Comparison of ENCODE assay signal across 19 cellular contexts in genomic region chr11:1793091-1793490, GRCh38. TPM values are rescaled to one million over a fixed set of nuclear protein-coding genes. Genes with fewer than 3 reads are reported as not detected.
"Had no signal": no experiment of that assay in that cellular context is flagged by ENCODE, and none has a peak within 500 bp of the region (broad histone marks: within the 10 kb centered on the region; RNA-seq: fewer than 3 reads in every experiment).

No MANE protein-coding gene starts in this region.

- H3K27ac Mint-ChIP-seq: T-helper 2 cell treated with Interferon-gamma antibody and Interleukin-4, amounts not matched to agents 5 μg/mL and 100 μg/mL, for 36 hours had no signal

- H3K27me3 ChIP-seq: adrenal gland, body of pancreas had no signal

- ATAC-seq: activated T-cell treated with anti-CD3 and anti-CD28 coated beads, Interleukin-2, amount 50 U/mL, for 72 hours; body of pancreas; naive thymus-derived CD4-positive, alpha-beta T cell; psoas muscle; sciatic nerve had no signal

- H3K9me3 ChIP-seq: adrenal gland, body of pancreas, psoas muscle, stomach, thoracic aorta had no signal

- FAIRE-seq: urothelium cell line had no signal

- H3K27ac ChIP-seq: adrenal gland, body of pancreas, psoas muscle, stomach, thoracic aorta had no signal

- H3K9me3 Mint-ChIP-seq: activated T-cell treated with anti-CD3 and anti-CD28 coated beads, Interleukin-2, amount 50 U/mL, for 72 hours; dendritic cell treated with granulocyte-macrophage colony-stimulating factor and Interleukin-4, amounts not matched to agents 40 ng/mL and 50 ng/mL, for 4 days had no signal

- DNase-seq: activated CD4-positive, alpha-beta T cell treated with anti-CD3 and anti-CD28 coated beads, Interleukin-2, amount 50 U/mL, for 1 hour; activated T-cell treated with anti-CD3 and anti-CD28 coated beads, Interleukin-2, amount 50 U/mL, for 72 hours; body of pancreas; erythroblast; foreskin fibroblast; naive thymus-derived CD4-positive, alpha-beta T cell; occipital lobe; psoas muscle; stimulated activated CD4-positive, alpha-beta T cell treated with anti-CD3 and anti-CD28 coated beads, Interleukin-2, amount 100 ng/mL, for 48 hours; stomach; SW 1271 had no signal

- H3K4me3 ChIP-seq: adrenal gland, body of pancreas, psoas muscle, stomach, thoracic aorta had no signal

- H3K4me1 ChIP-seq: adrenal gland, body of pancreas, psoas muscle had no signal

RNA-seq across cellular contexts. Expression of gene SYT8, which starts 41.7 kb away (rescaled TPM):
- total RNA-seq: activated T-cell treated with anti-CD3 and anti-CD28 coated beads, Interleukin-2, amount 50 U/mL, for 72 hours; lung microvascular endothelial cell; mononuclear cell; naive thymus-derived CD4-positive, alpha-beta T cell; occipital lobe had no signal
- polyA plus RNA-seq: naive thymus-derived CD4-positive, alpha-beta T cell had no signal

RNA-seq across cellular contexts. Expression of gene IFITM10, which starts 42.7 kb away (rescaled TPM):
- polyA plus RNA-seq: naive thymus-derived CD4-positive, alpha-beta T cell had no signal

RNA-seq across cellular contexts. Expression of gene TNNI2, which starts 45.7 kb away (rescaled TPM):
- total RNA-seq: lung microvascular endothelial cell, sciatic nerve, thoracic aorta had no signal

RNA-seq across cellular contexts. Expression of gene LSP1, which starts 59.8 kb away (rescaled TPM):
- total RNA-seq: lung microvascular endothelial cell had no signal
